Comparison of ENCODE assay signal across 1 cellular context in the genomic region with DNA sequence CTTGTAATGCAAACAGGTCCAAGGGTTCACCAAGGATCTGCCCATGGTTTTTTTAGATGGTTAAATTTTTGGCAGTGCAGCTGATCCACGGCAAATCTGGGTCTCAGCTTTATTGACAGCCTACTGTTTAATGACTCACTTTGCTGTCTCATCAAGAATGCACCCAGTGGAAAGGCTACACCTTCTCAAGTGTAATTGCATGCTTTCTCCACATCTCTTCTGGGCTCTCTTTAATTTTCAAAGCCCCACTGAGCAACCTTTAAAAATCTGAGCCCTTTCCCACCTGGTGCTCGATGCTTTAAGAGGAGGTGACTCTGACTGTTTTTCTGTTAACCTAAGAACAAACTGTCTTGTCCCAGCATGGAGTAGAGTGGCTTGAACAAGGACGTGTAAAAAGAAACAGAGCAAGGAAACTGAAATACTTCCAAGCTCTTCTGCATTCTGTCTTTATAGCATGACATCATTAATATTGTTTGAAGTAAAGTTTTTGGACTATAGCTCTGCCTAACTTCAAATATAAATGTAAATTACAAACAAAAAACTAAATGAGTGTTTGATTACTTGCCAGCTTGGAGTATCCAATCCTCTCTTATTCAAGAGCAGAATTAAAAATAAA.
TF ChIP-seq lines count a peak whose summit lies in the region.

No MANE protein-coding gene starts in this region.

TF ChIP-seq in HEK293, 187 proteins besides CTCF, POLR2A, EP300 and RAD21 (continued from another document and continues in another):
- TF ChIP-seq ZNF2 (tag by site-specific recombination; IDR thresholded peaks at IDR 0.05) (no peak), ZNF266 (tag by site-specific recombination; IDR thresholded peaks at IDR 0.05; ENCODE audit: low read depth) (no peak), ZNF600 (tag by site-specific recombination; IDR thresholded peaks at IDR 0.05) (no peak), ZNF211 (tag by site-specific recombination; IDR thresholded peaks at IDR 0.05; ENCODE audit: low read depth) (no peak), KLF1 (tag by site-specific recombination; IDR thresholded peaks at IDR 0.05) (no peak), ZBTB1 (tag by site-specific recombination; IDR thresholded peaks at IDR 0.05) (no peak), MYNN (tag by site-specific recombination; IDR thresholded peaks at IDR 0.05; ENCODE audit: borderline replicate concordance) (no peak), ZNF76 (tag by site-specific recombination; IDR thresholded peaks at IDR 0.05; ENCODE audit: borderline replicate concordance, low read depth) (no peak), ZBTB8A (tag by site-specific recombination; IDR thresholded peaks at IDR 0.05) (no peak), ZNF394 (tag by site-specific recombination; IDR thresholded peaks at IDR 0.05; ENCODE audit: borderline replicate concordance) (0 out of 2 replicates have a peak, but pooled peaks have one; percentile 2), GLIS2 (tag by site-specific recombination; IDR thresholded peaks at IDR 0.05) (no peak), SCRT1 (tag by site-specific recombination; IDR thresholded peaks at IDR 0.05; ENCODE audit: borderline replicate concordance) (no peak), TSHZ1 (tag by site-specific recombination; IDR thresholded peaks at IDR 0.05; ENCODE audit: borderline replicate concordance) (no peak), ZBTB7A (tag by site-specific recombination; IDR thresholded peaks at IDR 0.05; ENCODE audit: low read depth) (no peak), ZNF501 (tag by site-specific recombination; IDR thresholded peaks at IDR 0.05) (no peak), HIC1 (tag by site-specific recombination; IDR thresholded peaks at IDR 0.05) (no peak), ZNF10 (tag by site-specific recombination; IDR thresholded peaks at IDR 0.05) (no peak), ZNF548 (tag by site-specific recombination; IDR thresholded peaks at IDR 0.05) (no peak), OSR2 (tag by site-specific recombination; IDR thresholded peaks at IDR 0.05) (peak; percentile 39; the same call in 1 of the 2 replicates), ZNF202 (tag by site-specific recombination; IDR thresholded peaks at IDR 0.05; ENCODE audit: borderline replicate concordance) (no peak), ZNF692 (tag by site-specific recombination; IDR thresholded peaks at IDR 0.05) (no peak), REPIN1 (tag by site-specific recombination; IDR thresholded peaks at IDR 0.05; ENCODE audit: low read depth) (no peak), SP7 (tag by site-specific recombination; IDR thresholded peaks at IDR 0.05) (peak; percentile 64), BCL6B (tag by site-specific recombination; IDR thresholded peaks at IDR 0.05) (no peak), ZNF324 (tag by site-specific recombination; IDR thresholded peaks at IDR 0.05) (no peak), ZIC2 (tag by site-specific recombination; IDR thresholded peaks at IDR 0.05) (peak; percentile 75), ZNF157 (tag by site-specific recombination; IDR thresholded peaks at IDR 0.05) (no peak), PRDM10 (tag by site-specific recombination; IDR thresholded peaks at IDR 0.05) (no peak), ZNF19 (tag by site-specific recombination; IDR thresholded peaks at IDR 0.05; ENCODE audit: low read depth) (no peak), ZNF837 (tag by site-specific recombination; IDR thresholded peaks at IDR 0.05) (no peak), ZNF623 (tag by site-specific recombination; IDR thresholded peaks at IDR 0.05) (no peak), ZNF530 (tag by site-specific recombination; IDR thresholded peaks at IDR 0.05; ENCODE audit: low read depth) (no peak), ZNF169 (tag by site-specific recombination; IDR thresholded peaks at IDR 0.05) (no peak), ZNF768 (tag by site-specific recombination; IDR thresholded peaks at IDR 0.05) (no peak)
- TF ChIP-seq, protein P1, sequence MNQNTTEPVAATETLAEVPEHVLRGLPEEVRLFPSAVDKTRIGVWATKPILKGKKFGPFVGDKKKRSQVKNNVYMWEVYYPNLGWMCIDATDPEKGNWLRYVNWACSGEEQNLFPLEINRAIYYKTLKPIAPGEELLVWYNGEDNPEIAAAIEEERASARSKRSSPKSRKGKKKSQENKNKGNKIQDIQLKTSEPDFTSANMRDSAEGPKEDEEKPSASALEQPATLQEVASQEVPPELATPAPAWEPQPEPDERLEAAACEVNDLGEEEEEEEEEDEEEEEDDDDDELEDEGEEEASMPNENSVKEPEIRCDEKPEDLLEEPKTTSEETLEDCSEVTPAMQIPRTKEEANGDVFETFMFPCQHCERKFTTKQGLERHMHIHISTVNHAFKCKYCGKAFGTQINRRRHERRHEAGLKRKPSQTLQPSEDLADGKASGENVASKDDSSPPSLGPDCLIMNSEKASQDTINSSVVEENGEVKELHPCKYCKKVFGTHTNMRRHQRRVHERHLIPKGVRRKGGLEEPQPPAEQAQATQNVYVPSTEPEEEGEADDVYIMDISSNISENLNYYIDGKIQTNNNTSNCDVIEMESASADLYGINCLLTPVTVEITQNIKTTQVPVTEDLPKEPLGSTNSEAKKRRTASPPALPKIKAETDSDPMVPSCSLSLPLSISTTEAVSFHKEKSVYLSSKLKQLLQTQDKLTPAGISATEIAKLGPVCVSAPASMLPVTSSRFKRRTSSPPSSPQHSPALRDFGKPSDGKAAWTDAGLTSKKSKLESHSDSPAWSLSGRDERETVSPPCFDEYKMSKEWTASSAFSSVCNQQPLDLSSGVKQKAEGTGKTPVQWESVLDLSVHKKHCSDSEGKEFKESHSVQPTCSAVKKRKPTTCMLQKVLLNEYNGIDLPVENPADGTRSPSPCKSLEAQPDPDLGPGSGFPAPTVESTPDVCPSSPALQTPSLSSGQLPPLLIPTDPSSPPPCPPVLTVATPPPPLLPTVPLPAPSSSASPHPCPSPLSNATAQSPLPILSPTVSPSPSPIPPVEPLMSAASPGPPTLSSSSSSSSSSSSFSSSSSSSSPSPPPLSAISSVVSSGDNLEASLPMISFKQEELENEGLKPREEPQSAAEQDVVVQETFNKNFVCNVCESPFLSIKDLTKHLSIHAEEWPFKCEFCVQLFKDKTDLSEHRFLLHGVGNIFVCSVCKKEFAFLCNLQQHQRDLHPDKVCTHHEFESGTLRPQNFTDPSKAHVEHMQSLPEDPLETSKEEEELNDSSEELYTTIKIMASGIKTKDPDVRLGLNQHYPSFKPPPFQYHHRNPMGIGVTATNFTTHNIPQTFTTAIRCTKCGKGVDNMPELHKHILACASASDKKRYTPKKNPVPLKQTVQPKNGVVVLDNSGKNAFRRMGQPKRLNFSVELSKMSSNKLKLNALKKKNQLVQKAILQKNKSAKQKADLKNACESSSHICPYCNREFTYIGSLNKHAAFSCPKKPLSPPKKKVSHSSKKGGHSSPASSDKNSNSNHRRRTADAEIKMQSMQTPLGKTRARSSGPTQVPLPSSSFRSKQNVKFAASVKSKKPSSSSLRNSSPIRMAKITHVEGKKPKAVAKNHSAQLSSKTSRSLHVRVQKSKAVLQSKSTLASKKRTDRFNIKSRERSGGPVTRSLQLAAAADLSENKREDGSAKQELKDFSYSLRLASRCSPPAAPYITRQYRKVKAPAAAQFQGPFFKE (tag by site-specific recombination; IDR thresholded peaks at IDR 0.05; ENCODE audit: borderline replicate concordance): no peak
- TF ChIP-seq, protein P2, sequence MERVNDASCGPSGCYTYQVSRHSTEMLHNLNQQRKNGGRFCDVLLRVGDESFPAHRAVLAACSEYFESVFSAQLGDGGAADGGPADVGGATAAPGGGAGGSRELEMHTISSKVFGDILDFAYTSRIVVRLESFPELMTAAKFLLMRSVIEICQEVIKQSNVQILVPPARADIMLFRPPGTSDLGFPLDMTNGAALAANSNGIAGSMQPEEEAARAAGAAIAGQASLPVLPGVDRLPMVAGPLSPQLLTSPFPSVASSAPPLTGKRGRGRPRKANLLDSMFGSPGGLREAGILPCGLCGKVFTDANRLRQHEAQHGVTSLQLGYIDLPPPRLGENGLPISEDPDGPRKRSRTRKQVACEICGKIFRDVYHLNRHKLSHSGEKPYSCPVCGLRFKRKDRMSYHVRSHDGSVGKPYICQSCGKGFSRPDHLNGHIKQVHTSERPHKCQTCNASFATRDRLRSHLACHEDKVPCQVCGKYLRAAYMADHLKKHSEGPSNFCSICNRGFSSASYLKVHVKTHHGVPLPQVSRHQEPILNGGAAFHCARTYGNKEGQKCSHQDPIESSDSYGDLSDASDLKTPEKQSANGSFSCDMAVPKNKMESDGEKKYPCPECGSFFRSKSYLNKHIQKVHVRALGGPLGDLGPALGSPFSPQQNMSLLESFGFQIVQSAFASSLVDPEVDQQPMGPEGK (tag by site-specific recombination; IDR thresholded peaks at IDR 0.05): no peak
